Comparison of ENCODE assay signal across 1 cellular context in the genomic region with DNA sequence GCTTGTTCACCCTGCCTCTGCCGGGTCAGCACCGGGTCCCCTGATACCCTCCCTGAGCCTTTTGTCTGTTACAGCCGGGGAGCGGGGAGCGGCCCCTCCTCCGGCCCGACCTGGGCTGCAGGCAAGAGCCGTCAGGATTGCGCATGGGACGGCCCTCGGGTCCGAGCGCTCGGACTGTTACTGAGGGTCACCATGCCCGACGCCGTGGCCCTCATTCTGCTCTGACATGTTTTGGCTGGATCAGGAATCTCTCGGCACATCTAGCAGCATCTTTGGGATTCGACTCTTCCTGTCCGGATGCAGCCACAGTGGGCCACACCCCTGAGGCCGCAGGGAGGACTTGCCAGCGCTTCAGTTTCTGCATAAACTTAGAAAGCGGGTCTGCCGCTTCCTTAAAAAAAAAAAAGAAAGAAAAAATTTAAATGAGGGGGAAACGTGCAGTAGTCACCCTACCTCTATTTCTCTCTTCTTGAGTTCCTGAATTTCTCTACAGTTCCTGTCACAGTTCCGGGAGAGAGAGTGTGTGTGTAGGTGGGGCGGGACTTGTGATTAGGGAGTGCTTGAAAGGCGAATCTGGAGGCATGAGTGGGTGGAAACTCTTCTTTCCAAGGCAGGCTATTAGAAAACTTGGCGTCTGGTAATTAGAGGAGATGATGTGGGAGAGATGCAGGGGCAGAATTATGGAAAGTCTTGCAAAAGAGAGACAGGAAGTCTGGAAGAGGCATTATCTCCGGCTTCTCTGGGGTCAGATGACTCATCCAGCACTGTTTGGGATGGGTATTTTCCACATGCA.
TF ChIP-seq lines count a peak whose summit lies in the region.

No MANE protein-coding gene starts in this region.

TF ChIP-seq in K562, 482 proteins besides CTCF, POLR2A, EP300 and RAD21 (continued from another document and continues in another):
- TF ChIP-seq, protein P1, sequence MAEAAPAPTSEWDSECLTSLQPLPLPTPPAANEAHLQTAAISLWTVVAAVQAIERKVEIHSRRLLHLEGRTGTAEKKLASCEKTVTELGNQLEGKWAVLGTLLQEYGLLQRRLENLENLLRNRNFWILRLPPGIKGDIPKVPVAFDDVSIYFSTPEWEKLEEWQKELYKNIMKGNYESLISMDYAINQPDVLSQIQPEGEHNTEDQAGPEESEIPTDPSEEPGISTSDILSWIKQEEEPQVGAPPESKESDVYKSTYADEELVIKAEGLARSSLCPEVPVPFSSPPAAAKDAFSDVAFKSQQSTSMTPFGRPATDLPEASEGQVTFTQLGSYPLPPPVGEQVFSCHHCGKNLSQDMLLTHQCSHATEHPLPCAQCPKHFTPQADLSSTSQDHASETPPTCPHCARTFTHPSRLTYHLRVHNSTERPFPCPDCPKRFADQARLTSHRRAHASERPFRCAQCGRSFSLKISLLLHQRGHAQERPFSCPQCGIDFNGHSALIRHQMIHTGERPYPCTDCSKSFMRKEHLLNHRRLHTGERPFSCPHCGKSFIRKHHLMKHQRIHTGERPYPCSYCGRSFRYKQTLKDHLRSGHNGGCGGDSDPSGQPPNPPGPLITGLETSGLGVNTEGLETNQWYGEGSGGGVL (CRISPR knock-in tag; IDR thresholded peaks at IDR 0.05): no peak
- TF ChIP-seq ZNF316 (IDR thresholded peaks at IDR 0.05) (no peak), MEF2D (tag; conservative IDR thresholded peaks at IDR 0.05; ENCODE audit: low read depth) (no peak), GTF2E2 (tag; IDR thresholded peaks at IDR 0.05) (no peak), PTTG1 (tag; IDR thresholded peaks at IDR 0.05; ENCODE audit: low read depth) (no peak), GABPA (tag; conservative IDR thresholded peaks at IDR 0.05; ENCODE audit: low read depth) (peak; percentile 83), TAF9B (IDR thresholded peaks at IDR 0.05; ENCODE audit: partially characterized antibody) (peak; percentile 17), ZNF217 (CRISPR knock-in tag; IDR thresholded peaks at IDR 0.05) (no peak), RFX1 (IDR thresholded peaks at IDR 0.05) (no peak), ZNF707 (CRISPR knock-in tag; conservative IDR thresholded peaks at IDR 0.05) (no peak), ELF2 (CRISPR knock-in tag; IDR thresholded peaks at IDR 0.05) (peak; percentile 73), NCOA2 (IDR thresholded peaks at IDR 0.05; ENCODE audit: partially characterized antibody in 2 of 2) (no peak), ZNF436 (CRISPR knock-in tag; IDR thresholded peaks at IDR 0.05) (no peak), ZNF57 (CRISPR knock-in tag; IDR thresholded peaks at IDR 0.05) (no peak), SMAD2 (IDR thresholded peaks at IDR 0.05; ENCODE audit: low read depth, low read length) (no peak), RBM39 (optimal IDR thresholded peaks at IDR 0.05; ENCODE audit: low read depth, low read length) (no peak), ZNF778 (CRISPR knock-in tag; IDR thresholded peaks at IDR 0.05) (no peak), CBX8 (IDR thresholded peaks at IDR 0.05; ENCODE audit: borderline replicate concordance, extremely low read depth, low read depth, low read length, poor library complexity, severe bottlenecking) (no peak), ZFP30 (CRISPR knock-in tag; IDR thresholded peaks at IDR 0.05; ENCODE audit: borderline replicate concordance) (no peak)
- TF ChIP-seq, protein P2, sequence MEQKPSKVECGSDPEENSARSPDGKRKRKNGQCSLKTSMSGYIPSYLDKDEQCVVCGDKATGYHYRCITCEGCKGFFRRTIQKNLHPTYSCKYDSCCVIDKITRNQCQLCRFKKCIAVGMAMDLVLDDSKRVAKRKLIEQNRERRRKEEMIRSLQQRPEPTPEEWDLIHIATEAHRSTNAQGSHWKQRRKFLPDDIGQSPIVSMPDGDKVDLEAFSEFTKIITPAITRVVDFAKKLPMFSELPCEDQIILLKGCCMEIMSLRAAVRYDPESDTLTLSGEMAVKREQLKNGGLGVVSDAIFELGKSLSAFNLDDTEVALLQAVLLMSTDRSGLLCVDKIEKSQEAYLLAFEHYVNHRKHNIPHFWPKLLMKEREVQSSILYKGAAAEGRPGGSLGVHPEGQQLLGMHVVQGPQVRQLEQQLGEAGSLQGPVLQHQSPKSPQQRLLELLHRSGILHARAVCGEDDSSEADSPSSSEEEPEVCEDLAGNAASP (IDR thresholded peaks at IDR 0.05): no peak
- TF ChIP-seq, protein P3, sequence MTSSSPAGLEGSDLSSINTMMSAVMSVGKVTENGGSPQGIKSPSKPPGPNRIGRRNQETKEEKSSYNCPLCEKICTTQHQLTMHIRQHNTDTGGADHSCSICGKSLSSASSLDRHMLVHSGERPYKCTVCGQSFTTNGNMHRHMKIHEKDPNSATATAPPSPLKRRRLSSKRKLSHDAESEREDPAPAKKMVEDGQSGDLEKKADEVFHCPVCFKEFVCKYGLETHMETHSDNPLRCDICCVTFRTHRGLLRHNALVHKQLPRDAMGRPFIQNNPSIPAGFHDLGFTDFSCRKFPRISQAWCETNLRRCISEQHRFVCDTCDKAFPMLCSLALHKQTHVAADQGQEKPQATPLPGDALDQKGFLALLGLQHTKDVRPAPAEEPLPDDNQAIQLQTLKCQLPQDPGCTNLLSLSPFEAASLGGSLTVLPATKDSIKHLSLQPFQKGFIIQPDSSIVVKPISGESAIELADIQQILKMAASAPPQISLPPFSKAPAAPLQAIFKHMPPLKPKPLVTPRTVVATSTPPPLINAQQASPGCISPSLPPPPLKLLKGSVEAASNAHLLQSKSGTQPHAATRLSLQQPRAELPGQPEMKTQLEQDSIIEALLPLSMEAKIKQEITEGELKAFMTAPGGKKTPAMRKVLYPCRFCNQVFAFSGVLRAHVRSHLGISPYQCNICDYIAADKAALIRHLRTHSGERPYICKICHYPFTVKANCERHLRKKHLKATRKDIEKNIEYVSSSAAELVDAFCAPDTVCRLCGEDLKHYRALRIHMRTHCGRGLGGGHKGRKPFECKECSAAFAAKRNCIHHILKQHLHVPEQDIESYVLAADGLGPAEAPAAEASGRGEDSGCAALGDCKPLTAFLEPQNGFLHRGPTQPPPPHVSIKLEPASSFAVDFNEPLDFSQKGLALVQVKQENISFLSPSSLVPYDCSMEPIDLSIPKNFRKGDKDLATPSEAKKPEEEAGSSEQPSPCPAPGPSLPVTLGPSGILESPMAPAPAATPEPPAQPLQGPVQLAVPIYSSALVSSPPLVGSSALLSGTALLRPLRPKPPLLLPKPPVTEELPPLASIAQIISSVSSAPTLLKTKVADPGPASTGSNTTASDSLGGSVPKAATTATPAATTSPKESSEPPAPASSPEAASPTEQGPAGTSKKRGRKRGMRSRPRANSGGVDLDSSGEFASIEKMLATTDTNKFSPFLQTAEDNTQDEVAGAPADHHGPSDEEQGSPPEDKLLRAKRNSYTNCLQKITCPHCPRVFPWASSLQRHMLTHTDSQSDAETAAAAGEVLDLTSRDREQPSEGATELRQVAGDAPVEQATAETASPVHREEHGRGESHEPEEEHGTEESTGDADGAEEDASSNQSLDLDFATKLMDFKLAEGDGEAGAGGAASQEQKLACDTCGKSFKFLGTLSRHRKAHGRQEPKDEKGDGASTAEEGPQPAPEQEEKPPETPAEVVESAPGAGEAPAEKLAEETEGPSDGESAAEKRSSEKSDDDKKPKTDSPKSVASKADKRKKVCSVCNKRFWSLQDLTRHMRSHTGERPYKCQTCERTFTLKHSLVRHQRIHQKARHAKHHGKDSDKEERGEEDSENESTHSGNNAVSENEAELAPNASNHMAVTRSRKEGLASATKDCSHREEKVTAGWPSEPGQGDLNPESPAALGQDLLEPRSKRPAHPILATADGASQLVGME (CRISPR knock-in tag; IDR thresholded peaks at IDR 0.05): no peak
- TF ChIP-seq, protein P4, sequence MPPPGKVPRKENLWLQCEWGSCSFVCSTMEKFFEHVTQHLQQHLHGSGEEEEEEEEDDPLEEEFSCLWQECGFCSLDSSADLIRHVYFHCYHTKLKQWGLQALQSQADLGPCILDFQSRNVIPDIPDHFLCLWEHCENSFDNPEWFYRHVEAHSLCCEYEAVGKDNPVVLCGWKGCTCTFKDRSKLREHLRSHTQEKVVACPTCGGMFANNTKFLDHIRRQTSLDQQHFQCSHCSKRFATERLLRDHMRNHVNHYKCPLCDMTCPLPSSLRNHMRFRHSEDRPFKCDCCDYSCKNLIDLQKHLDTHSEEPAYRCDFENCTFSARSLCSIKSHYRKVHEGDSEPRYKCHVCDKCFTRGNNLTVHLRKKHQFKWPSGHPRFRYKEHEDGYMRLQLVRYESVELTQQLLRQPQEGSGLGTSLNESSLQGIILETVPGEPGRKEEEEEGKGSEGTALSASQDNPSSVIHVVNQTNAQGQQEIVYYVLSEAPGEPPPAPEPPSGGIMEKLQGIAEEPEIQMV (tag; conservative IDR thresholded peaks at IDR 0.05; ENCODE audit: low read depth): no peak
- TF ChIP-seq, protein P5, sequence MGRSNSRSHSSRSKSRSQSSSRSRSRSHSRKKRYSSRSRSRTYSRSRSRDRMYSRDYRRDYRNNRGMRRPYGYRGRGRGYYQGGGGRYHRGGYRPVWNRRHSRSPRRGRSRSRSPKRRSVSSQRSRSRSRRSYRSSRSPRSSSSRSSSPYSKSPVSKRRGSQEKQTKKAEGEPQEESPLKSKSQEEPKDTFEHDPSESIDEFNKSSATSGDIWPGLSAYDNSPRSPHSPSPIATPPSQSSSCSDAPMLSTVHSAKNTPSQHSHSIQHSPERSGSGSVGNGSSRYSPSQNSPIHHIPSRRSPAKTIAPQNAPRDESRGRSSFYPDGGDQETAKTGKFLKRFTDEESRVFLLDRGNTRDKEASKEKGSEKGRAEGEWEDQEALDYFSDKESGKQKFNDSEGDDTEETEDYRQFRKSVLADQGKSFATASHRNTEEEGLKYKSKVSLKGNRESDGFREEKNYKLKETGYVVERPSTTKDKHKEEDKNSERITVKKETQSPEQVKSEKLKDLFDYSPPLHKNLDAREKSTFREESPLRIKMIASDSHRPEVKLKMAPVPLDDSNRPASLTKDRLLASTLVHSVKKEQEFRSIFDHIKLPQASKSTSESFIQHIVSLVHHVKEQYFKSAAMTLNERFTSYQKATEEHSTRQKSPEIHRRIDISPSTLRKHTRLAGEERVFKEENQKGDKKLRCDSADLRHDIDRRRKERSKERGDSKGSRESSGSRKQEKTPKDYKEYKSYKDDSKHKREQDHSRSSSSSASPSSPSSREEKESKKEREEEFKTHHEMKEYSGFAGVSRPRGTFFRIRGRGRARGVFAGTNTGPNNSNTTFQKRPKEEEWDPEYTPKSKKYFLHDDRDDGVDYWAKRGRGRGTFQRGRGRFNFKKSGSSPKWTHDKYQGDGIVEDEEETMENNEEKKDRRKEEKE (IDR thresholded peaks at IDR 0.05; ENCODE audit: borderline replicate concordance in 1 of 2, control insufficient read depth in 1 of 2, low read depth in 2 of 2, low read length in 1 of 2): no peak
- TF ChIP-seq, protein P6, sequence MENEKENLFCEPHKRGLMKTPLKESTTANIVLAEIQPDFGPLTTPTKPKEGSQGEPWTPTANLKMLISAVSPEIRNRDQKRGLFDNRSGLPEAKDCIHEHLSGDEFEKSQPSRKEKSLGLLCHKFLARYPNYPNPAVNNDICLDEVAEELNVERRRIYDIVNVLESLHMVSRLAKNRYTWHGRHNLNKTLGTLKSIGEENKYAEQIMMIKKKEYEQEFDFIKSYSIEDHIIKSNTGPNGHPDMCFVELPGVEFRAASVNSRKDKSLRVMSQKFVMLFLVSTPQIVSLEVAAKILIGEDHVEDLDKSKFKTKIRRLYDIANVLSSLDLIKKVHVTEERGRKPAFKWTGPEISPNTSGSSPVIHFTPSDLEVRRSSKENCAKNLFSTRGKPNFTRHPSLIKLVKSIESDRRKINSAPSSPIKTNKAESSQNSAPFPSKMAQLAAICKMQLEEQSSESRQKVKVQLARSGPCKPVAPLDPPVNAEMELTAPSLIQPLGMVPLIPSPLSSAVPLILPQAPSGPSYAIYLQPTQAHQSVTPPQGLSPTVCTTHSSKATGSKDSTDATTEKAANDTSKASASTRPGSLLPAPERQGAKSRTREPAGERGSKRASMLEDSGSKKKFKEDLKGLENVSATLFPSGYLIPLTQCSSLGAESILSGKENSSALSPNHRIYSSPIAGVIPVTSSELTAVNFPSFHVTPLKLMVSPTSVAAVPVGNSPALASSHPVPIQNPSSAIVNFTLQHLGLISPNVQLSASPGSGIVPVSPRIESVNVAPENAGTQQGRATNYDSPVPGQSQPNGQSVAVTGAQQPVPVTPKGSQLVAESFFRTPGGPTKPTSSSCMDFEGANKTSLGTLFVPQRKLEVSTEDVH (IDR thresholded peaks at IDR 0.05; ENCODE audit: low read depth, partially characterized antibody): peak; percentile 30
- TF ChIP-seq, protein P7, sequence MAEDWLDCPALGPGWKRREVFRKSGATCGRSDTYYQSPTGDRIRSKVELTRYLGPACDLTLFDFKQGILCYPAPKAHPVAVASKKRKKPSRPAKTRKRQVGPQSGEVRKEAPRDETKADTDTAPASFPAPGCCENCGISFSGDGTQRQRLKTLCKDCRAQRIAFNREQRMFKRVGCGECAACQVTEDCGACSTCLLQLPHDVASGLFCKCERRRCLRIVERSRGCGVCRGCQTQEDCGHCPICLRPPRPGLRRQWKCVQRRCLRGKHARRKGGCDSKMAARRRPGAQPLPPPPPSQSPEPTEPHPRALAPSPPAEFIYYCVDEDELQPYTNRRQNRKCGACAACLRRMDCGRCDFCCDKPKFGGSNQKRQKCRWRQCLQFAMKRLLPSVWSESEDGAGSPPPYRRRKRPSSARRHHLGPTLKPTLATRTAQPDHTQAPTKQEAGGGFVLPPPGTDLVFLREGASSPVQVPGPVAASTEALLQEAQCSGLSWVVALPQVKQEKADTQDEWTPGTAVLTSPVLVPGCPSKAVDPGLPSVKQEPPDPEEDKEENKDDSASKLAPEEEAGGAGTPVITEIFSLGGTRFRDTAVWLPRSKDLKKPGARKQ (CRISPR knock-in tag; IDR thresholded peaks at IDR 0.05): no peak
